Comparison of ENCODE assay signal across 8 cellular contexts in genomic region chr1:58768971-58769808, GRCh38. TPM values are rescaled to one million over a fixed set of nuclear protein-coding genes. Genes with fewer than 3 reads are reported as not detected.
A peak's percentile ranks its signal among the peaks of the same experiment; 100 is the strongest.
DNase-seq lines count a peak whose midpoint lies in the region; ATAC-seq and TF ChIP-seq lines count a peak whose summit lies in the region.

No MANE protein-coding gene starts in this region.

- TF ChIP-seq EP300 in SK-N-SH (IDR thresholded peaks at IDR 0.05; ENCODE audit: borderline replicate concordance in 1 of 2, low read depth in 1 of 2, low read length in 1 of 2): no peak

- ATAC-seq in GM21619 (IDR thresholded peaks at IDR 0.05; ENCODE audit: unreplicated experiment) (no peak), HG03139 (IDR thresholded peaks at IDR 0.05; ENCODE audit: unreplicated experiment) (no peak)

- CTCF ChIA-PET in SK-N-SH (lab: Yijun Ruan, JAX): interaction anchor here (0.6 to 4.2 kb wide), 18 partner anchors 10 to 991 kb away, joined by 3 to 31 read pairs (median 4); no protein-coding TSS in a partner anchor
- CTCF ChIA-PET in mammary epithelial cell (lab: Charles Lee; ENCODE audit: low non-redundant PET): no interaction called here

- H3F3A ChIP-seq in SK-N-SH (replicated peaks; ENCODE audit: insufficient read depth): peaks cover 24% of the 10 kb centered on the region

- H3K9me2 ChIP-seq in SK-N-SH: no peaks in the 10 kb centered on the region

- POLR2A ChIA-PET in SK-N-SH (lab: Yijun Ruan, JAX): no interaction called here

- H3K27me3 ChIP-seq in SK-N-SH (ENCODE audit: insufficient read depth): no peaks in the 10 kb centered on the region
- H3K27me3 ChIP-seq in mammary epithelial cell (ENCODE audit: insufficient read depth, low read length): no peaks in the 10 kb centered on the region

- 49% methylated on average over 22 of the region's 22 CpGs for WGBS in SK-N-SH (ENCODE audit: low lambda C conversion rate)
- 31% methylated on average over 21 of the region's 22 CpGs for WGBS in mammary epithelial cell (ENCODE audit: low coverage, missing lambda C conversion rate)

- in situ Hi-C loops in mammary epithelial cell (cut with MboI; ENCODE audit: low sequenced_read_pairs in 2 of 2): no loop called here

- H3K9me3 ChIP-seq in SK-N-SH: no peaks in the 10 kb centered on the region
- H3K9me3 ChIP-seq in mammary epithelial cell (replicated peaks; ENCODE audit: insufficient read depth, low read length): no peaks in the 10 kb centered on the region

- no peaks in the 10 kb centered on the region for H3K36me3 ChIP-seq in SK-N-SH (replicated peaks in 1 of 2; ENCODE audit: control insufficient read depth in 1 of 2, insufficient read depth in 2 of 2, low read length in 1 of 2)
- no peaks in the 10 kb centered on the region for H3K36me3 ChIP-seq in mammary epithelial cell (ENCODE audit: insufficient read depth, low read length)

- H3K4me1 ChIP-seq in SK-N-SH (ENCODE audit: control insufficient read depth in 1 of 2, insufficient read depth in 2 of 2, low read depth in 1 of 2, low read length in 1 of 2) (peaks cover 0 to 26% of the 10 kb centered on the region in 2 experiments), mammary epithelial cell (ENCODE audit: insufficient read depth, low read length) (peaks cover 16% of the 10 kb centered on the region)

- no peaks in the 10 kb centered on the region for H4K20me1 ChIP-seq in SK-N-SH (ENCODE audit: insufficient read depth)
- H4K20me1 ChIP-seq in mammary epithelial cell (ENCODE audit: insufficient read depth, low read length): no peaks in the 10 kb centered on the region

- TF ChIP-seq CTCF in SK-N-SH (IDR thresholded peaks at IDR 0.05) (peak; percentile 91), mammary epithelial cell (conservative IDR thresholded peaks at IDR 0.05 in 1 of 2, IDR thresholded peaks at IDR 0.05 in 1 of 2; ENCODE audit: extremely low read depth in 1 of 2, insufficient read depth in 1 of 2, low read depth in 1 of 2, low read length in 2 of 2) (peak; percentile 72 to 85)

- H3K4me2 ChIP-seq in SK-N-SH (peak overlapping the region; percentile 46; the same call in 1 of the 2 replicates), mammary epithelial cell (ENCODE audit: insufficient read depth, low read depth, low read length) (peak overlapping the region; percentile 33)

- H3K9ac ChIP-seq in SK-N-SH (no peak overlapping the region), mammary epithelial cell (ENCODE audit: insufficient read depth, low read length) (no peak overlapping the region)

- peak overlapping the region; percentile 53 to 65; a peak in 3 of 4 replicates for H3K27ac ChIP-seq in SK-N-SH (ENCODE audit: low read depth in 2 of 2, low read length in 1 of 2)
- H3K27ac ChIP-seq in mammary epithelial cell (ENCODE audit: insufficient read depth, low read depth, low read length): no peak overlapping the region

- H3K4me3 ChIP-seq in SK-N-SH (ENCODE audit: low read depth in 2 of 2, low read length in 1 of 2): no peak overlapping the region; a peak in 1 of 4 replicates
- no peak overlapping the region for H3K4me3 ChIP-seq in mammary epithelial cell (replicated peaks in 1 of 3; ENCODE audit: insufficient read depth in 1 of 3, low read depth in 2 of 3, low read length in 3 of 3)

- no TSS peak for BruUV-seq in mammary epithelial cell (replicated peaks; lab: Mats Ljungman, UMichigan)

- peak; percentile 21 for DNase-seq in CMK (ENCODE audit: low read depth)
- peak; percentile 27 for DNase-seq in HuH-7.5 (ENCODE audit: low spot score)
- peak; percentile 73 for DNase-seq in SK-N-SH
- DNase-seq in mammary epithelial cell: peak; percentile 42
- DNase-seq in islet precursor cell: peak; percentile 72
- DNase-seq in stimulated activated CD4-positive, alpha-beta T cell treated with anti-CD3 and anti-CD28 coated beads, Interleukin-2, amount 100 ng/mL, for 48 hours: peak; percentile 50 to 53

- H2AFZ ChIP-seq in SK-N-SH (ENCODE audit: low read depth): peak overlapping the region; percentile 66
- peak overlapping the region; percentile 54 for H2AFZ ChIP-seq in mammary epithelial cell (ENCODE audit: low read depth, low read length)

- TF ChIP-seq RAD21 in SK-N-SH (IDR thresholded peaks at IDR 0.05; ENCODE audit: low read length): peak; percentile 75

- dilution Hi-C loops in mammary epithelial cell (cut with HindIII; ENCODE audit: low sequenced_read_pairs): no loop called here

- intact Hi-C loops in mammary epithelial cell (cut with micrococcal nuclease): loop anchor here (1.0 to 2.0 kb wide), 3 partner anchors 29 to 252 kb away; no protein-coding TSS in a partner anchor

- H3K79me2 ChIP-seq in SK-N-SH (ENCODE audit: insufficient read depth) (no peaks in the 10 kb centered on the region), mammary epithelial cell (ENCODE audit: insufficient read depth, low read length) (no peaks in the 10 kb centered on the region)

TF ChIP-seq in SK-N-SH, 30 proteins besides CTCF, POLR2A, EP300 and RAD21:
- peak; percentile 75 for TF ChIP-seq SMC3 (IDR thresholded peaks at IDR 0.05; ENCODE audit: low read depth, low read length)
- no peak for TF ChIP-seq REST (IDR thresholded peaks at IDR 0.05; ENCODE audit: low read depth, low read length)

RNA-seq across cellular contexts. Expression of gene JUN, which starts 14.7 kb away (rescaled TPM):
- polyA plus RNA-seq in SK-N-SH (2012; rRNA removed) (54.6 and 66.5 TPM in 2 replicates), mammary epithelial cell (24.6 TPM)
- 34.2 and 46.9 TPM in 2 replicates for polyA plus RNA-seq in SK-N-SH (2012; cell fraction: cytosol; rRNA removed)
- 83.5 and 100 TPM in 2 replicates for polyA plus RNA-seq in SK-N-SH (2012; cell fraction: nucleus; rRNA removed)
- total RNA-seq in mammary epithelial cell: 10 to 100 TPM; 61.1 to 78.7 TPM
- 25.1 TPM for polyA minus RNA-seq in mammary epithelial cell

Comparison
In these comparisons a context has a peak if more than half of its experiments do, and no peak if none do; other contexts are left out.
1. DNase-seq: peak in every context shown above with its lines; median percentile 73 in SK-N-SH; 72 in islet precursor cell; 52 in stimulated activated CD4-positive, alpha-beta T cell treated with anti-CD3 and anti-CD28 coated beads, Interleukin-2, amount 100 ng/mL, for 48 hours; 42 in mammary epithelial cell; 27 in HuH-7.5; 21 in CMK.